Comparison of ENCODE assay signal across 37 cellular contexts in the genomic region with DNA sequence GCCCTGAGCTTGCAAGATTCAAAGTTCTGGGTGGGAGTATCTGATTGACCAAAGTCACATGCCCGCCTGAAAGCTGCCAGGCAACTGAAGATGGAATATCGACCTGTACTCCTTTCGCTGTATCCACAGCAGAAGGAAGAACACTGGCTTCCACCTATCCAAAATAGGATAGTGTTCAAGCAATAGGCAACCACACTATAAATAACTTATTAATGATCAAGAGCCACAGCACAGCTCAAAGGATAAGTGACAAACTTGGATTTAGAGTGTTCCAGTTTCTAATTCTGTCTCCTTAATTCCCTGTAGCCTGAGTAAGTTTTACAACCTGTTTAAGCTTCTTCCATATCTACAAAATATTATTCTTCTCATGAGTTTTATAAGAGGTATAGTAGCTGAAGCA.
"Had no signal": no experiment of that assay in that cellular context is flagged by ENCODE, and none has a peak within 500 bp of the region (broad histone marks: within the 10 kb centered on the region; RNA-seq: fewer than 3 reads in every experiment).

No MANE protein-coding gene starts in this region.

- ATAC-seq: activated CD4-positive, alpha-beta T cell treated with anti-CD3 and anti-CD28 coated beads for 36 hours; activated CD4-positive, CD25-positive, alpha-beta regulatory T cell treated with anti-CD3 and anti-CD28 coated beads, Interleukin-2, amount 50 U/mL, for 24 hours; activated CD8-positive, alpha-beta memory T cell treated with anti-CD3 and anti-CD28 coated beads, Interleukin-2, amount 10 ng/mL, durations not matched to agents 7 days and 5 days; activated CD8-positive, alpha-beta T cell treated with anti-CD3 and anti-CD28 coated beads, Interleukin-2, amount 10 ng/mL, durations not matched to agents 7 days and 5 days; activated naive CD8-positive, alpha-beta T cell treated with anti-CD3 and anti-CD28 coated beads, Interleukin-2, amount 50 U/mL, for 24 hours; WTC11 had no signal

- H3K36me3 ChIP-seq: ascending aorta, WERI-Rb-1 had no signal

- H3K27me3 Mint-ChIP-seq: activated CD4-positive, alpha-beta memory T cell treated with anti-CD3 and anti-CD28 coated beads, Interleukin-2, amount 10 ng/mL, durations not matched to agents 7 days and 5 days; activated CD4-positive, alpha-beta T cell treated with anti-CD3 and anti-CD28 coated beads for 36 hours; activated CD4-positive, alpha-beta T cell treated with anti-CD3 and anti-CD28 coated beads, Interleukin-2, amount 10 ng/mL, durations not matched to agents 7 days and 5 days; activated CD8-positive, alpha-beta memory T cell treated with anti-CD3 and anti-CD28 coated beads, Interleukin-2, amount 10 ng/mL, durations not matched to agents 7 days and 5 days; activated naive CD4-positive, alpha-beta T cell treated with anti-CD3 and anti-CD28 coated beads, Interleukin-2, amount 10 ng/mL, durations not matched to agents 7 days and 5 days; activated naive CD4-positive, alpha-beta T cell treated with anti-CD3 and anti-CD28 coated beads, Interleukin-2, amount 50 U/mL, for 24 hours; activated naive CD8-positive, alpha-beta T cell; activated naive CD8-positive, alpha-beta T cell treated with anti-CD3 and anti-CD28 coated beads, Interleukin-2, amount 10 ng/mL, durations not matched to agents 7 days and 5 days; activated naive CD8-positive, alpha-beta T cell treated with anti-CD3 and anti-CD28 coated beads, Interleukin-2, amount 50 U/mL, for 24 hours; activated T-cell treated with anti-CD3 and anti-CD28 coated beads, Interleukin-2, amount 50 U/mL, for 24 hours had no signal

- H3K4me3 ChIP-seq: ascending aorta, cardiac muscle cell had no signal

- H3K4me1 Mint-ChIP-seq: activated CD4-positive, alpha-beta memory T cell treated with anti-CD3 and anti-CD28 coated beads, Interleukin-2, amount 10 ng/mL, durations not matched to agents 7 days and 5 days; activated CD4-positive, alpha-beta T cell treated with anti-CD3 and anti-CD28 coated beads for 36 hours; activated CD4-positive, alpha-beta T cell treated with anti-CD3 and anti-CD28 coated beads, Interleukin-2, amount 10 ng/mL, durations not matched to agents 7 days and 5 days; activated CD8-positive, alpha-beta memory T cell treated with anti-CD3 and anti-CD28 coated beads, Interleukin-2, amount 10 ng/mL, durations not matched to agents 7 days and 5 days; activated naive CD4-positive, alpha-beta T cell treated with anti-CD3 and anti-CD28 coated beads, Interleukin-2, amount 10 ng/mL, durations not matched to agents 7 days and 5 days; brain; WTC11 had no signal

- DNase-seq: activated CD4-positive, alpha-beta memory T cell treated with anti-CD3 and anti-CD28 coated beads, Interleukin-2, amount 10 ng/mL, durations not matched to agents 7 days and 5 days; activated CD4-positive, alpha-beta T cell treated with anti-CD3 and anti-CD28 coated beads for 1 hour; activated CD4-positive, alpha-beta T cell treated with anti-CD3 and anti-CD28 coated beads for 36 hours; activated CD4-positive, alpha-beta T cell treated with anti-CD3 and anti-CD28 coated beads for 48 hours; activated CD4-positive, alpha-beta T cell treated with anti-CD3 and anti-CD28 coated beads, Interleukin-2, amount 10 ng/mL, durations not matched to agents 7 days and 5 days; activated CD4-positive, alpha-beta T cell treated with anti-CD3 and anti-CD28 coated beads, Interleukin-2, amount 50 U/mL, for 48 hours; activated CD4-positive, CD25-positive, alpha-beta regulatory T cell; activated CD8-positive, alpha-beta memory T cell treated with anti-CD3 and anti-CD28 coated beads for 24 hours; activated CD8-positive, alpha-beta memory T cell treated with anti-CD3 and anti-CD28 coated beads, Interleukin-2, amount 10 ng/mL, durations not matched to agents 7 days and 5 days; activated CD8-positive, alpha-beta memory T cell treated with anti-CD3 and anti-CD28 coated beads, Interleukin-2, amount 50 U/mL, for 48 hours; activated CD8-positive, alpha-beta T cell treated with anti-CD3 and anti-CD28 coated beads, Interleukin-2, amount 10 ng/mL, durations not matched to agents 7 days and 5 days; activated effector memory CD4-positive, alpha-beta T cell treated with Interleukin-2 at 50 U/mL for 16 hours; activated gamma-delta T cell; activated naive CD4-positive, alpha-beta T cell treated with anti-CD3 and anti-CD28 coated beads, Interleukin-2, amount 10 ng/mL, durations not matched to agents 7 days and 5 days; activated naive CD4-positive, alpha-beta T cell treated with Interleukin-2 at 50 U/mL for 16 hours; activated naive CD8-positive, alpha-beta T cell treated with anti-CD3 and anti-CD28 coated beads, Interleukin-2, amount 10 ng/mL, durations not matched to agents 7 days and 5 days; activated naive CD8-positive, alpha-beta T cell treated with anti-CD3 and anti-CD28 coated beads, Interleukin-2, amount 50 U/mL, for 24 hours; activated T-cell treated with anti-CD3 and anti-CD28 coated beads, Interleukin-2, amount 50 U/mL, for 24 hours; activated T-cell treated with anti-CD3 and anti-CD28 coated beads, Interleukin-2, amount 50 U/mL, for 48 hours; amygdala; anterior cingulate cortex; caudate nucleus; SW 1271; T-helper 1 cell; T-helper 2 cell; T-helper 9 cell; WERI-Rb-1 had no signal

- H3K27me3 ChIP-seq: ascending aorta, cardiac muscle cell had no signal

- H3K4me1 ChIP-seq: ascending aorta had no signal

- H3K27ac Mint-ChIP-seq: activated CD4-positive, alpha-beta memory T cell treated with anti-CD3 and anti-CD28 coated beads, Interleukin-2, amount 10 ng/mL, durations not matched to agents 7 days and 5 days; activated CD4-positive, alpha-beta T cell treated with anti-CD3 and anti-CD28 coated beads for 36 hours; activated CD4-positive, alpha-beta T cell treated with anti-CD3 and anti-CD28 coated beads, Interleukin-2, amount 10 ng/mL, durations not matched to agents 7 days and 5 days; activated CD8-positive, alpha-beta memory T cell treated with anti-CD3 and anti-CD28 coated beads, Interleukin-2, amount 10 ng/mL, durations not matched to agents 7 days and 5 days; activated CD8-positive, alpha-beta T cell treated with anti-CD3 and anti-CD28 coated beads, Interleukin-2, amount 10 ng/mL, durations not matched to agents 7 days and 5 days; activated naive CD4-positive, alpha-beta T cell treated with anti-CD3 and anti-CD28 coated beads, Interleukin-2, amount 10 ng/mL, durations not matched to agents 7 days and 5 days; activated naive CD4-positive, alpha-beta T cell treated with anti-CD3 and anti-CD28 coated beads, Interleukin-2, amount 50 U/mL, for 24 hours; activated naive CD8-positive, alpha-beta T cell; activated naive CD8-positive, alpha-beta T cell treated with anti-CD3 and anti-CD28 coated beads, Interleukin-2, amount 10 ng/mL, durations not matched to agents 7 days and 5 days; activated naive CD8-positive, alpha-beta T cell treated with anti-CD3 and anti-CD28 coated beads, Interleukin-2, amount 50 U/mL, for 24 hours; activated T-cell treated with anti-CD3 and anti-CD28 coated beads, Interleukin-2, amount 50 U/mL, for 24 hours; activated T-helper 2 cell treated with anti-CD3 and anti-CD28 coated beads, Interferon-gamma antibody, Interleukin-2, Interleukin-4, amounts not matched to agents 10 μg/mL and 5 μg/mL and 100 μg/mL, durations not matched to agents 14 hours and 24 hours and 36 hours; brain; T-helper 1 cell treated with Interleukin-12 subunit alpha and Interleukin-12 subunit beta and Interleukin-4 antibody, amounts not matched to agents 30 μg/mL and 1 μg/mL, for 36 hours; T-helper 2 cell treated with Interferon-gamma antibody and Interleukin-4, amounts not matched to agents 5 μg/mL and 100 μg/mL, for 36 hours; WTC11 had no signal

- H3K9me3 ChIP-seq: ascending aorta had no signal

- H3K4me3 Mint-ChIP-seq: activated CD4-positive, alpha-beta memory T cell treated with anti-CD3 and anti-CD28 coated beads, Interleukin-2, amount 10 ng/mL, durations not matched to agents 7 days and 5 days; activated CD4-positive, alpha-beta T cell treated with anti-CD3 and anti-CD28 coated beads for 36 hours; activated CD4-positive, alpha-beta T cell treated with anti-CD3 and anti-CD28 coated beads, Interleukin-2, amount 10 ng/mL, durations not matched to agents 7 days and 5 days; activated CD8-positive, alpha-beta memory T cell treated with anti-CD3 and anti-CD28 coated beads, Interleukin-2, amount 10 ng/mL, durations not matched to agents 7 days and 5 days; activated CD8-positive, alpha-beta T cell treated with anti-CD3 and anti-CD28 coated beads, Interleukin-2, amount 10 ng/mL, durations not matched to agents 7 days and 5 days; activated naive CD4-positive, alpha-beta T cell treated with anti-CD3 and anti-CD28 coated beads, Interleukin-2, amount 10 ng/mL, durations not matched to agents 7 days and 5 days; activated naive CD4-positive, alpha-beta T cell treated with anti-CD3 and anti-CD28 coated beads, Interleukin-2, amount 50 U/mL, for 24 hours; activated naive CD8-positive, alpha-beta T cell; activated naive CD8-positive, alpha-beta T cell treated with anti-CD3 and anti-CD28 coated beads, Interleukin-2, amount 10 ng/mL, durations not matched to agents 7 days and 5 days; activated naive CD8-positive, alpha-beta T cell treated with anti-CD3 and anti-CD28 coated beads, Interleukin-2, amount 50 U/mL, for 24 hours; activated T-cell treated with anti-CD3 and anti-CD28 coated beads, Interleukin-2, amount 50 U/mL, for 24 hours; brain; T-helper 1 cell treated with Interleukin-12 subunit alpha and Interleukin-12 subunit beta and Interleukin-4 antibody, amounts not matched to agents 30 μg/mL and 1 μg/mL, for 36 hours; T-helper 2 cell treated with Interferon-gamma antibody and Interleukin-4, amounts not matched to agents 5 μg/mL and 100 μg/mL, for 36 hours; WTC11 had no signal

- H3K27ac ChIP-seq: ascending aorta, cardiac muscle cell, WERI-Rb-1 had no signal
